In the genomic region with DNA sequence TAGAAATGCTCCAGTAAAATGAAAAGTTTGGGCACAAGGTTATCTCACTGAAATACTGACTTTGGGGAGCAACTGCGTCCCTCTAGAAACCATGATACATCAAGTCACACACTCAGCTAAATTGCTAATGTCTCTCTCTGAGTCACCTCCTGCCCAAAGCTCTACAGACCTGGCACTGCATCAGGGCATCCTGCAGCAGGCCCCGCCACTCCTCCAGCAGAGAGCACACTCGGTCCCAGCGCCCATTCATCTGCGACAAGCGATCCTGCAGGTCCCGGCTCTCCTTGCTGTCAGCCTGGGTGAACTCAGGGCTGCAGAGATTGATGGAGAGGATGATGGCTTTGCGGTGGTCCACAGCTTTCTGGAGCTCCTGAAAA, we compare ENCODE assay signal across 1 cellular context.
TF ChIP-seq lines count a peak whose summit lies in the region.

No MANE protein-coding gene starts in this region.

TF ChIP-seq in HepG2, 621 proteins besides CTCF, POLR2A, EP300 and RAD21 (continued from another document and continues in another):
- no peak for TF ChIP-seq ZNF746 (CRISPR knock-in tag; IDR thresholded peaks at IDR 0.05)
- TF ChIP-seq, protein P1, sequence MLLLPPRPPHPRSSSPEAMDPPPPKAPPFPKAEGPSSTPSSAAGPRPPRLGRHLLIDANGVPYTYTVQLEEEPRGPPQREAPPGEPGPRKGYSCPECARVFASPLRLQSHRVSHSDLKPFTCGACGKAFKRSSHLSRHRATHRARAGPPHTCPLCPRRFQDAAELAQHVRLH (CRISPR knock-in tag; IDR thresholded peaks at IDR 0.05; ENCODE audit: borderline replicate concordance, low read depth), result no peak
- no peak for TF ChIP-seq SAP130 (CRISPR knock-in tag; IDR thresholded peaks at IDR 0.05; ENCODE audit: low read depth)
- TF ChIP-seq ZNF792 (CRISPR knock-in tag; IDR thresholded peaks at IDR 0.05), result no peak
- no peak for TF ChIP-seq CBX2 (IDR thresholded peaks at IDR 0.05; ENCODE audit: low read depth, low read length)
- no peak for TF ChIP-seq CBX2 (CRISPR knock-in tag; IDR thresholded peaks at IDR 0.05; ENCODE audit: low read depth)
- no peak for TF ChIP-seq ZBTB7A (CRISPR knock-in tag; IDR thresholded peaks at IDR 0.05)
- no peak for TF ChIP-seq ATF1 (CRISPR knock-in tag; IDR thresholded peaks at IDR 0.05)
- no peak for TF ChIP-seq ZNF670 (CRISPR knock-in tag; IDR thresholded peaks at IDR 0.05; ENCODE audit: borderline replicate concordance)
- no peak for TF ChIP-seq ZNF230 (CRISPR knock-in tag; IDR thresholded peaks at IDR 0.05)
- peak; percentile 9; the same call in 1 of the 2 replicates for TF ChIP-seq SMAD3 (CRISPR knock-in tag; IDR thresholded peaks at IDR 0.05)
- TF ChIP-seq, protein P2, sequence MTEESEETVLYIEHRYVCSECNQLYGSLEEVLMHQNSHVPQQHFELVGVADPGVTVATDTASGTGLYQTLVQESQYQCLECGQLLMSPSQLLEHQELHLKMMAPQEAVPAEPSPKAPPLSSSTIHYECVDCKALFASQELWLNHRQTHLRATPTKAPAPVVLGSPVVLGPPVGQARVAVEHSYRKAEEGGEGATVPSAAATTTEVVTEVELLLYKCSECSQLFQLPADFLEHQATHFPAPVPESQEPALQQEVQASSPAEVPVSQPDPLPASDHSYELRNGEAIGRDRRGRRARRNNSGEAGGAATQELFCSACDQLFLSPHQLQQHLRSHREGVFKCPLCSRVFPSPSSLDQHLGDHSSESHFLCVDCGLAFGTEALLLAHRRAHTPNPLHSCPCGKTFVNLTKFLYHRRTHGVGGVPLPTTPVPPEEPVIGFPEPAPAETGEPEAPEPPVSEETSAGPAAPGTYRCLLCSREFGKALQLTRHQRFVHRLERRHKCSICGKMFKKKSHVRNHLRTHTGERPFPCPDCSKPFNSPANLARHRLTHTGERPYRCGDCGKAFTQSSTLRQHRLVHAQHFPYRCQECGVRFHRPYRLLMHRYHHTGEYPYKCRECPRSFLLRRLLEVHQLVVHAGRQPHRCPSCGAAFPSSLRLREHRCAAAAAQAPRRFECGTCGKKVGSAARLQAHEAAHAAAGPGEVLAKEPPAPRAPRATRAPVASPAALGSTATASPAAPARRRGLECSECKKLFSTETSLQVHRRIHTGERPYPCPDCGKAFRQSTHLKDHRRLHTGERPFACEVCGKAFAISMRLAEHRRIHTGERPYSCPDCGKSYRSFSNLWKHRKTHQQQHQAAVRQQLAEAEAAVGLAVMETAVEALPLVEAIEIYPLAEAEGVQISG (CRISPR knock-in tag; IDR thresholded peaks at IDR 0.05), result no peak
- no peak for TF ChIP-seq PRPF4 (IDR thresholded peaks at IDR 0.05; ENCODE audit: low read depth, low read length, poor library complexity, severe bottlenecking)
- TF ChIP-seq STAG1 (CRISPR knock-in tag; IDR thresholded peaks at IDR 0.05), result no peak
- TF ChIP-seq ZNF276 (CRISPR knock-in tag; IDR thresholded peaks at IDR 0.05; ENCODE audit: low read depth), result no peak
- TF ChIP-seq MXD3 (CRISPR knock-in tag; IDR thresholded peaks at IDR 0.05), result no peak
- no peak for TF ChIP-seq ZNF614 (CRISPR knock-in tag; IDR thresholded peaks at IDR 0.05; ENCODE audit: borderline replicate concordance)
- no peak for TF ChIP-seq ZBTB40 (IDR thresholded peaks at IDR 0.05)
- no peak for TF ChIP-seq ZBTB40 (CRISPR knock-in tag; IDR thresholded peaks at IDR 0.05)
- TF ChIP-seq ZNF749 (CRISPR knock-in tag; IDR thresholded peaks at IDR 0.05; ENCODE audit: borderline replicate concordance), result 0 out of 2 replicates have a peak, but pooled peaks have one; percentile 38
- TF ChIP-seq ZNF607 (CRISPR knock-in tag; IDR thresholded peaks at IDR 0.05; ENCODE audit: borderline replicate concordance), result no peak
- TF ChIP-seq PHF21A (CRISPR knock-in tag; IDR thresholded peaks at IDR 0.05), result no peak
- TF ChIP-seq ZNF124 (CRISPR knock-in tag; IDR thresholded peaks at IDR 0.05), result no peak
- TF ChIP-seq CHCHD3 (CRISPR knock-in tag; IDR thresholded peaks at IDR 0.05), result no peak
- no peak for TF ChIP-seq TOPORS (CRISPR knock-in tag; IDR thresholded peaks at IDR 0.05)
- no peak for TF ChIP-seq TRIM24 (CRISPR knock-in tag; IDR thresholded peaks at IDR 0.05)
- TF ChIP-seq, protein P3, sequence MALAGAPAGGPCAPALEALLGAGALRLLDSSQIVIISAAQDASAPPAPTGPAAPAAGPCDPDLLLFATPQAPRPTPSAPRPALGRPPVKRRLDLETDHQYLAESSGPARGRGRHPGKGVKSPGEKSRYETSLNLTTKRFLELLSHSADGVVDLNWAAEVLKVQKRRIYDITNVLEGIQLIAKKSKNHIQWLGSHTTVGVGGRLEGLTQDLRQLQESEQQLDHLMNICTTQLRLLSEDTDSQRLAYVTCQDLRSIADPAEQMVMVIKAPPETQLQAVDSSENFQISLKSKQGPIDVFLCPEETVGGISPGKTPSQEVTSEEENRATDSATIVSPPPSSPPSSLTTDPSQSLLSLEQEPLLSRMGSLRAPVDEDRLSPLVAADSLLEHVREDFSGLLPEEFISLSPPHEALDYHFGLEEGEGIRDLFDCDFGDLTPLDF (CRISPR knock-in tag; IDR thresholded peaks at IDR 0.05), result no peak
- peak; percentile 8; the same call in 1 of the 2 replicates for TF ChIP-seq PRDM10 (CRISPR knock-in tag; IDR thresholded peaks at IDR 0.05; ENCODE audit: low read depth)
- TF ChIP-seq ZNF362 (CRISPR knock-in tag; IDR thresholded peaks at IDR 0.05; ENCODE audit: borderline replicate concordance), result no peak
- TF ChIP-seq GZF1 (CRISPR knock-in tag; IDR thresholded peaks at IDR 0.05), result no peak
- no peak for TF ChIP-seq ADNP (CRISPR knock-in tag; IDR thresholded peaks at IDR 0.05)
- 0 out of 2 replicates have a peak, but pooled peaks have one; percentile 6 for TF ChIP-seq ZNF703 (CRISPR knock-in tag; IDR thresholded peaks at IDR 0.05; ENCODE audit: borderline replicate concordance)
- TF ChIP-seq IRF2 (CRISPR knock-in tag; IDR thresholded peaks at IDR 0.05), result 0 out of 2 replicates have a peak, but pooled peaks have one; percentile 9
- TF ChIP-seq GABPB1 (CRISPR knock-in tag; IDR thresholded peaks at IDR 0.05), result 0 out of 2 replicates have a peak, but pooled peaks have one; percentile 4
- no peak for TF ChIP-seq CC2D1A (CRISPR knock-in tag; IDR thresholded peaks at IDR 0.05)
- TF ChIP-seq SOX6 (IDR thresholded peaks at IDR 0.05), result no peak
- TF ChIP-seq SOX6 (CRISPR knock-in tag; IDR thresholded peaks at IDR 0.05), result 0 out of 2 replicates have a peak, but pooled peaks have one; percentile 42
- 0 out of 2 replicates have a peak, but pooled peaks have one; percentile 16 for TF ChIP-seq SALL1 (CRISPR knock-in tag; IDR thresholded peaks at IDR 0.05)
